8 cellular contexts compared by ENCODE assay signal in genomic region chr17:65750678-65751077, GRCh38.
DNase-seq lines count a peak whose midpoint lies in the region; ATAC-seq and TF ChIP-seq lines count a peak whose summit lies in the region.

No MANE protein-coding gene starts in this region.

- no peak overlapping the region for H3K27ac ChIP-seq in effector memory CD4-positive, alpha-beta T cell (ENCODE audit: insufficient read depth, low read length, poor library complexity, severe bottlenecking)
- H3K27ac ChIP-seq in ovary = peak overlapping the region; percentile 38 to 46

- peak; percentile 43 for DNase-seq in DMS153 treated with DMSO at 0.1 percent for 48 hours (lab: John Stamatoyannopoulos, UW; ENCODE audit: unreplicated experiment)
- DNase-seq in NCI-H1092 (lab: John Stamatoyannopoulos, UW) = peak; percentile 55
- peak; percentile 15 to 22 for DNase-seq in activated CD4-positive, alpha-beta T cell treated with anti-CD3 and anti-CD28 coated beads for 24 hours (ENCODE audit: low read depth in 2 of 2)
- DNase-seq in effector memory CD4-positive, alpha-beta T cell = peak in 2 of 3 donors; percentile 25 to 45
- DNase-seq in ovary = peak; percentile 34 to 87 (median 81)
- DNase-seq in iPS-NIHi7 (ENCODE audit: extremely low spot score) = no peak

- H3K36me3 Mint-ChIP-seq in stimulated activated memory B cell treated with anti-CD40 and anti-IgM and Interleukin-4, amounts not matched to agents 10 μg/mL and 1 μg/mL and 100 μg/mL, for 72 hours = no peaks in the 10 kb centered on the region

- no peaks in the 10 kb centered on the region for H3K27me3 Mint-ChIP-seq in stimulated activated memory B cell treated with anti-CD40 and anti-IgM and Interleukin-4, amounts not matched to agents 10 μg/mL and 1 μg/mL and 100 μg/mL, for 72 hours

- H3K9me3 ChIP-seq in effector memory CD4-positive, alpha-beta T cell (ENCODE audit: control insufficient read depth, low read length) = no peaks in the 10 kb centered on the region
- H3K9me3 ChIP-seq in ovary = no peaks in the 10 kb centered on the region

- no peak for TF ChIP-seq CTCF in ovary (IDR thresholded peaks at IDR 0.05)

- no peak for ATAC-seq in GM19397 (IDR thresholded peaks at IDR 0.05; ENCODE audit: unreplicated experiment)
- ATAC-seq in stimulated activated memory B cell treated with anti-CD40 and anti-IgM and Interleukin-4, amounts not matched to agents 10 μg/mL and 1 μg/mL and 100 μg/mL, for 72 hours = no peak

- no peaks in the 10 kb centered on the region for H3K9me3 Mint-ChIP-seq in stimulated activated memory B cell treated with anti-CD40 and anti-IgM and Interleukin-4, amounts not matched to agents 10 μg/mL and 1 μg/mL and 100 μg/mL, for 72 hours

- no peak overlapping the region for H3K4me3 Mint-ChIP-seq in stimulated activated memory B cell treated with anti-CD40 and anti-IgM and Interleukin-4, amounts not matched to agents 10 μg/mL and 1 μg/mL and 100 μg/mL, for 72 hours

- H3K4me1 ChIP-seq in effector memory CD4-positive, alpha-beta T cell (ENCODE audit: control insufficient read depth, insufficient read depth, low read length, poor library complexity, severe bottlenecking) = peaks cover 12% of the 10 kb centered on the region
- H3K4me1 ChIP-seq in ovary (ENCODE audit: insufficient read depth) = peaks cover 8% of the 10 kb centered on the region

- no peaks in the 10 kb centered on the region for H3K4me1 Mint-ChIP-seq in stimulated activated memory B cell treated with anti-CD40 and anti-IgM and Interleukin-4, amounts not matched to agents 10 μg/mL and 1 μg/mL and 100 μg/mL, for 72 hours

- H3K27me3 ChIP-seq in effector memory CD4-positive, alpha-beta T cell (replicated peaks; ENCODE audit: control insufficient read depth, insufficient read depth, low read length, poor library complexity, severe bottlenecking) = no peaks in the 10 kb centered on the region
- no peaks in the 10 kb centered on the region for H3K27me3 ChIP-seq in ovary

- intact Hi-C loops in ovary (cut with DNase I) = no loop called here

- H3K27ac Mint-ChIP-seq in stimulated activated memory B cell treated with anti-CD40 and anti-IgM and Interleukin-4, amounts not matched to agents 10 μg/mL and 1 μg/mL and 100 μg/mL, for 72 hours = no peak overlapping the region

- WGBS in ovary, 3 donors = 7 to 17% (median 11%) methylated on average over 2 of the region's 2 CpGs

- no peak for TF ChIP-seq POLR2A in ovary (IDR thresholded peaks at IDR 0.05)

- TF ChIP-seq EP300 in ovary (IDR thresholded peaks at IDR 0.05) = no peak

- no peaks in the 10 kb centered on the region for H3K36me3 ChIP-seq in effector memory CD4-positive, alpha-beta T cell (ENCODE audit: control insufficient read depth, insufficient read depth, low read length)
- H3K36me3 ChIP-seq in ovary = no peaks in the 10 kb centered on the region

- no peak overlapping the region for H3K4me3 ChIP-seq in effector memory CD4-positive, alpha-beta T cell (ENCODE audit: insufficient read depth, low read depth, low read length, poor library complexity, severe bottlenecking)
- H3K4me3 ChIP-seq in ovary = no peak overlapping the region
